6 cellular contexts compared by ENCODE assay signal in genomic region chr2:176136375-176137248, GRCh38. TPM values are rescaled to one million over a fixed set of nuclear protein-coding genes. Genes with fewer than 3 reads are reported as not detected.
DNase-seq lines count a peak whose midpoint lies in the region; ATAC-seq and TF ChIP-seq lines count a peak whose summit lies in the region.

No MANE protein-coding gene starts in this region.

- H3K4me3 ChIP-seq in WERI-Rb-1 (ENCODE audit: low read depth, low read length): peak overlapping the region; percentile 26
- no peak overlapping the region for H3K4me3 ChIP-seq in naive thymus-derived CD4-positive, alpha-beta T cell (ENCODE audit: low read length)

- H3K9me3 ChIP-seq in WERI-Rb-1 (ENCODE audit: severe bottlenecking): no peaks in the 10 kb centered on the region
- H3K9me3 ChIP-seq in naive thymus-derived CD4-positive, alpha-beta T cell (ENCODE audit: control insufficient read depth in 2 of 3, low read length in 3 of 3): peaks cover 0 to 5% (median 0%) of the 10 kb centered on the region in 3 experiments

- no peaks in the 10 kb centered on the region for H3K36me3 ChIP-seq in WERI-Rb-1
- H3K36me3 ChIP-seq in naive thymus-derived CD4-positive, alpha-beta T cell (ENCODE audit: control insufficient read depth in 2 of 3, insufficient read depth in 3 of 3, low read length in 3 of 3): no peaks in the 10 kb centered on the region

- ATAC-seq in naive thymus-derived CD4-positive, alpha-beta T cell: no peak

- H3K36me3 Mint-ChIP-seq in naive thymus-derived CD4-positive, alpha-beta T cell: peaks cover 0 to 7% (median 1%) of the 10 kb centered on the region in 5 donors

- peaks cover 7 to 60% (median 50%) of the 10 kb centered on the region in 7 donors for H3K4me1 Mint-ChIP-seq in naive thymus-derived CD4-positive, alpha-beta T cell

- H3K27me3 ChIP-seq in WERI-Rb-1 (ENCODE audit: insufficient read depth, low read depth, severe bottlenecking): peaks cover 98% of the 10 kb centered on the region
- peaks cover 33 to 77% of the 10 kb centered on the region in 2 donors for H3K27me3 ChIP-seq in naive thymus-derived CD4-positive, alpha-beta T cell (ENCODE audit: control insufficient read depth in 2 of 2, insufficient read depth in 2 of 2, low read length in 2 of 2)

- H3K4me3 Mint-ChIP-seq in naive thymus-derived CD4-positive, alpha-beta T cell: peak overlapping the region in 7 of 10 donors; percentile 37 to 75 (median 66)

- DNase-seq in GM03348 (ENCODE audit: low spot score) (peak; percentile 64), WERI-Rb-1 (peak; percentile 36), hypothalamus (lab: John Stamatoyannopoulos, UW) (no peak), NCI-H1105 treated with DMSO at 0.1 percent for 48 hours (lab: John Stamatoyannopoulos, UW) (no peak), medulla oblongata (ENCODE audit: extremely low spot score) (no peak)
- peak in 1 of 9 donors; percentile 20 for DNase-seq in naive thymus-derived CD4-positive, alpha-beta T cell

- peaks cover 86 to 93% (median 90%) of the 10 kb centered on the region in 5 donors for H3K27me3 Mint-ChIP-seq in naive thymus-derived CD4-positive, alpha-beta T cell

- intact Hi-C loops in naive thymus-derived CD4-positive, alpha-beta T cell (cut with micrococcal nuclease): loop anchor here in 1 of 2 donors (10.0 kb wide), 1 partner anchor 1628 kb away; no protein-coding TSS in a partner anchor

- no peak overlapping the region for H3K27ac ChIP-seq in WERI-Rb-1
- H3K27ac ChIP-seq in naive thymus-derived CD4-positive, alpha-beta T cell (ENCODE audit: low read depth, low read length): no peak overlapping the region

- H3K4me1 ChIP-seq in naive thymus-derived CD4-positive, alpha-beta T cell (ENCODE audit: control insufficient read depth in 2 of 2, insufficient read depth in 2 of 2, low read length in 2 of 2): peaks cover 3 to 28% of the 10 kb centered on the region in 2 donors

- peaks cover 0 to 53% (median 22%) of the 10 kb centered on the region in 11 donors for H3K9me3 Mint-ChIP-seq in naive thymus-derived CD4-positive, alpha-beta T cell

- no peak for TF ChIP-seq CTCF in WERI-Rb-1 (IDR thresholded peaks at IDR 0.05; ENCODE audit: low read depth, low read length)

- no peak overlapping the region for H3K27ac Mint-ChIP-seq in naive thymus-derived CD4-positive, alpha-beta T cell

- POLR2A ChIA-PET in naive thymus-derived CD4-positive, alpha-beta T cell (lab: Charles Lee): interaction anchor here (0.6 kb wide), 1 partner anchor 210 kb away, joined by 3 read pairs; no protein-coding TSS in a partner anchor

- CTCF ChIA-PET in naive thymus-derived CD4-positive, alpha-beta T cell (lab: Charles Lee): no interaction called here

RNA-seq across cellular contexts. Expression of gene HOXD8, which starts 7.1 kb away (rescaled TPM):
- total RNA-seq in naive thymus-derived CD4-positive, alpha-beta T cell: not detected
- not detected for polyA plus RNA-seq in naive thymus-derived CD4-positive, alpha-beta T cell

RNA-seq across cellular contexts. Expression of gene HOXD9, which starts 14.1 kb away (rescaled TPM):
- not detected for total RNA-seq in naive thymus-derived CD4-positive, alpha-beta T cell
- not detected for polyA plus RNA-seq in naive thymus-derived CD4-positive, alpha-beta T cell

RNA-seq across cellular contexts. Expression of gene HOXD4, which starts 14.7 kb away (rescaled TPM):
- not detected for total RNA-seq in naive thymus-derived CD4-positive, alpha-beta T cell
- not detected for polyA plus RNA-seq in naive thymus-derived CD4-positive, alpha-beta T cell

RNA-seq across cellular contexts. Expression of gene HOXD10, which starts 20.0 kb away (rescaled TPM):
- total RNA-seq in naive thymus-derived CD4-positive, alpha-beta T cell: not detected
- not detected for polyA plus RNA-seq in naive thymus-derived CD4-positive, alpha-beta T cell

RNA-seq across cellular contexts. Expression of gene HOXD3, which starts 20.5 kb away (rescaled TPM):
- not detected for total RNA-seq in naive thymus-derived CD4-positive, alpha-beta T cell
- not detected for polyA plus RNA-seq in naive thymus-derived CD4-positive, alpha-beta T cell

Comparison
In these comparisons a context has a peak if more than half of its experiments do, and no peak if none do; other contexts are left out.
1. DNase-seq: peak in GM03348 (single experiment) and WERI-Rb-1 (single experiment); none in hypothalamus (0 of 51), NCI-H1105 treated with DMSO at 0.1 percent for 48 hours (single experiment) and medulla oblongata (single experiment).